ENCODE assay signal across 1 cellular context in genomic region chr1:19786988-19787423, GRCh38.
TF ChIP-seq lines count a peak whose summit lies in the region.

No MANE protein-coding gene starts in this region.

TF ChIP-seq in WTC11, 78 proteins besides CTCF, POLR2A, EP300 and RAD21 (continued from another document):
- no peak for TF ChIP-seq ZNF416 (CRISPR knock-in tag; IDR thresholded peaks at IDR 0.05)
- TF ChIP-seq ELF4 (CRISPR knock-in tag; IDR thresholded peaks at IDR 0.05; ENCODE audit: low read depth), result no peak
- TF ChIP-seq EMX1 (CRISPR knock-in tag; IDR thresholded peaks at IDR 0.05), result no peak
- peak; percentile 73; the same call in 1 of the 2 replicates for TF ChIP-seq ETV6 (CRISPR knock-in tag; IDR thresholded peaks at IDR 0.05)
TF ChIP-seq in WTC11: peak in this region for 2.
